ENCODE assay signal across 21 cellular contexts in genomic region chr14:71563754-71564153, GRCh38.
DNase-seq lines count a peak whose midpoint lies in the region; ATAC-seq and TF ChIP-seq lines count a peak whose summit lies in the region.
"Had no signal": no experiment of that assay in that cellular context is flagged by ENCODE, and none has a peak within 500 bp of the region (broad histone marks: within the 10 kb centered on the region; RNA-seq: fewer than 3 reads in every experiment).

No MANE protein-coding gene starts in this region.

- intact Hi-C loops in mammary epithelial cell (cut with micrococcal nuclease): no loop called here
- intact Hi-C loops in MCF 10A (cut with micrococcal nuclease): no loop called here
- intact Hi-C loops in CD8-positive, alpha-beta T cell (cut with DNase I, micrococcal nuclease): no loop called here
- intact Hi-C loops in head of caudate nucleus (cut with DNase I): no loop called here

- no peaks in the 10 kb centered on the region for H3K27me3 Mint-ChIP-seq in MCF 10A (ENCODE audit: insufficient read depth, unreplicated experiment)
- no peaks in the 10 kb centered on the region for H3K27me3 Mint-ChIP-seq in CD8-positive, alpha-beta T cell (ENCODE audit: low read depth)
- H3K27me3 Mint-ChIP-seq: T-cell had no signal

- no peaks in the 10 kb centered on the region for H3K9me3 Mint-ChIP-seq in MCF 10A (ENCODE audit: unreplicated experiment)
- no peaks in the 10 kb centered on the region for H3K9me3 Mint-ChIP-seq in CD8-positive, alpha-beta T cell
- H3K9me3 Mint-ChIP-seq: T-cell had no signal

- H3K27me3 ChIP-seq in mammary epithelial cell (ENCODE audit: insufficient read depth, low read length): no peaks in the 10 kb centered on the region
- no peaks in the 10 kb centered on the region for H3K27me3 ChIP-seq in RWPE2 (ENCODE audit: insufficient read depth, poor library complexity, severe bottlenecking)
- no peaks in the 10 kb centered on the region for H3K27me3 ChIP-seq in smooth muscle cell (ENCODE audit: low read depth)
- no peaks in the 10 kb centered on the region for H3K27me3 ChIP-seq in CD8-positive, alpha-beta T cell (ENCODE audit: insufficient read depth, low read length)
- H3K27me3 ChIP-seq: BLaER1 had no signal

- CTCF ChIA-PET in mammary epithelial cell (lab: Charles Lee; ENCODE audit: low non-redundant PET): no interaction called here
- CTCF ChIA-PET in MCF 10A (lab: Yijun Ruan, JAX): no interaction called here
- CTCF ChIA-PET in CD8-positive, alpha-beta T cell (lab: Charles Lee): interaction anchor here (1.4 kb wide), 1 partner anchor 18 kb away, joined by 4 read pairs; no protein-coding TSS in a partner anchor

- no peaks in the 10 kb centered on the region for H3F3A ChIP-seq in smooth muscle cell (ENCODE audit: low read depth)

- peak; percentile 44 for ATAC-seq in HG02870 (IDR thresholded peaks at IDR 0.05; ENCODE audit: unreplicated experiment)
- ATAC-seq in RWPE2 (ENCODE audit: low read depth): peak; percentile 53; the same call in 1 of the 3 replicates
- no peak for ATAC-seq in HG03439 (IDR thresholded peaks at IDR 0.05; ENCODE audit: unreplicated experiment)
- no peak for ATAC-seq in CD8-positive, alpha-beta T cell
- ATAC-seq: A549, left lobe of liver, mucosa of descending colon, T-cell had no signal

- H3K79me2 ChIP-seq in mammary epithelial cell (ENCODE audit: insufficient read depth, low read length): peaks cover 12% of the 10 kb centered on the region
- peaks cover 61% of the 10 kb centered on the region for H3K79me2 ChIP-seq in smooth muscle cell (ENCODE audit: low read depth)

- peak; percentile 6 for DNase-seq in mammary epithelial cell
- no peak for DNase-seq in MCF 10A (ENCODE audit: unreplicated experiment)
- DNase-seq in RWPE2 (ENCODE audit: low spot score): no peak
- no peak for DNase-seq in smooth muscle cell (lab: John Stamatoyannopoulos, UW; ENCODE audit: unreplicated experiment)
- no peak for DNase-seq in CD8-positive, alpha-beta T cell
- no peak for DNase-seq in head of caudate nucleus
- DNase-seq: activated naive CD4-positive, alpha-beta T cell treated with anti-CD3 and anti-CD28 coated beads, Interleukin-2, amount 50 U/mL, for 16 hours; Kasumi-1; mucosa of descending colon; NCI-H2107; NCI-H526 treated with DMSO at 0.1 percent for 48 hours; retina; Right ventricle myocardium superior; stimulated activated CD8-positive, alpha-beta memory T cell treated with anti-CD3 and anti-CD28 coated beads, Interleukin-4, amount 100 ng/mL, for 48 hours; substantia nigra; T-cell had no signal

- POLR2A ChIA-PET in MCF 10A (lab: Yijun Ruan, JAX): interaction anchor here (0.7 to 1.4 kb wide), 3 partner anchors 9 to 255 kb away, joined by 3 read pairs; no protein-coding TSS in a partner anchor
- POLR2A ChIA-PET in CD8-positive, alpha-beta T cell (lab: Charles Lee): no interaction called here

- H4K20me1 ChIP-seq in mammary epithelial cell (ENCODE audit: insufficient read depth, low read length) (no peaks in the 10 kb centered on the region), smooth muscle cell (ENCODE audit: low read depth) (no peaks in the 10 kb centered on the region)
- H4K20me1 ChIP-seq: BLaER1 had no signal

- no peak overlapping the region for H3K4me3 ChIP-seq in mammary epithelial cell (replicated peaks in 1 of 3; ENCODE audit: insufficient read depth in 1 of 3, low read depth in 2 of 3, low read length in 3 of 3)
- no peak overlapping the region for H3K4me3 ChIP-seq in RWPE2 (ENCODE audit: severe bottlenecking)
- H3K4me3 ChIP-seq in smooth muscle cell: no peak overlapping the region
- no peak overlapping the region for H3K4me3 ChIP-seq in CD8-positive, alpha-beta T cell (ENCODE audit: low read depth, low read length)
- H3K4me3 ChIP-seq: A549, BLaER1, mucosa of descending colon had no signal

- H3K4me1 ChIP-seq in mammary epithelial cell (ENCODE audit: insufficient read depth, low read length) (peaks cover 7% of the 10 kb centered on the region), RWPE2 (ENCODE audit: insufficient read depth, poor library complexity, severe bottlenecking) (peaks cover 10% of the 10 kb centered on the region), smooth muscle cell (ENCODE audit: low read depth) (no peaks in the 10 kb centered on the region)
- peaks cover 7% of the 10 kb centered on the region for H3K4me1 ChIP-seq in CD8-positive, alpha-beta T cell (ENCODE audit: insufficient read depth, low read length)
- H3K4me1 ChIP-seq: A549 had no signal

- H2AFZ ChIP-seq in mammary epithelial cell (ENCODE audit: low read depth, low read length) (no peak overlapping the region), smooth muscle cell (ENCODE audit: low read depth) (no peak overlapping the region)

- H3K27ac Mint-ChIP-seq in MCF 10A (ENCODE audit: low read depth, unreplicated experiment): no peak overlapping the region
- no peak overlapping the region for H3K27ac Mint-ChIP-seq in CD8-positive, alpha-beta T cell
- H3K27ac Mint-ChIP-seq: T-cell had no signal

- H3K9me3 ChIP-seq in mammary epithelial cell (replicated peaks; ENCODE audit: insufficient read depth, low read length): no peaks in the 10 kb centered on the region
- H3K9me3 ChIP-seq in RWPE2 (ENCODE audit: severe bottlenecking): no peaks in the 10 kb centered on the region
- no peaks in the 10 kb centered on the region for H3K9me3 ChIP-seq in smooth muscle cell (replicated peaks; ENCODE audit: low read depth)
- no peaks in the 10 kb centered on the region for H3K9me3 ChIP-seq in CD8-positive, alpha-beta T cell (ENCODE audit: low read length)
- H3K9me3 ChIP-seq: A549, BLaER1, mucosa of descending colon had no signal

- BruUV-seq in mammary epithelial cell (replicated peaks; lab: Mats Ljungman, UMichigan) (no TSS peak), MCF 10A (replicated peaks; lab: Mats Ljungman, UMichigan) (no TSS peak)

- H3K36me3 ChIP-seq in mammary epithelial cell (ENCODE audit: insufficient read depth, low read length): no peaks in the 10 kb centered on the region
- H3K36me3 ChIP-seq in RWPE2 (ENCODE audit: low read depth): no peaks in the 10 kb centered on the region
- no peaks in the 10 kb centered on the region for H3K36me3 ChIP-seq in smooth muscle cell (ENCODE audit: low read depth)
- H3K36me3 ChIP-seq in CD8-positive, alpha-beta T cell (ENCODE audit: insufficient read depth, low read length): no peaks in the 10 kb centered on the region
- H3K36me3 ChIP-seq: BLaER1 had no signal

- WGBS in mammary epithelial cell (ENCODE audit: low coverage, missing lambda C conversion rate): 60% methylated on average over 3 of the region's 3 CpGs
- 57% methylated on average over 3 of the region's 3 CpGs for WGBS in smooth muscle cell (ENCODE audit: low lambda C conversion rate)

- no peak overlapping the region for H3K4me2 ChIP-seq in mammary epithelial cell (ENCODE audit: insufficient read depth, low read depth, low read length)
- no peak overlapping the region for H3K4me2 ChIP-seq in smooth muscle cell
- H3K4me2 ChIP-seq: A549, BLaER1 had no signal

- H3K9ac ChIP-seq in mammary epithelial cell (ENCODE audit: insufficient read depth, low read length) (no peak overlapping the region), smooth muscle cell (ENCODE audit: low read depth) (no peak overlapping the region)
- H3K9ac ChIP-seq: BLaER1 had no signal

- no peak overlapping the region for H3K4me3 Mint-ChIP-seq in MCF 10A (ENCODE audit: unreplicated experiment)
- no peak overlapping the region for H3K4me3 Mint-ChIP-seq in CD8-positive, alpha-beta T cell
- H3K4me3 Mint-ChIP-seq: T-cell had no signal

- H3K4me1 Mint-ChIP-seq in MCF 10A (ENCODE audit: insufficient read depth, unreplicated experiment): peaks cover 6% of the 10 kb centered on the region
- peaks cover 17% of the 10 kb centered on the region for H3K4me1 Mint-ChIP-seq in CD8-positive, alpha-beta T cell (ENCODE audit: low read depth)

- no peak for TF ChIP-seq CTCF in mammary epithelial cell (conservative IDR thresholded peaks at IDR 0.05 in 1 of 2, IDR thresholded peaks at IDR 0.05 in 1 of 2; ENCODE audit: extremely low read depth in 1 of 2, insufficient read depth in 1 of 2, low read depth in 1 of 2, low read length in 2 of 2)
- TF ChIP-seq CTCF in MCF 10A (IDR thresholded peaks at IDR 0.05; ENCODE audit: unreplicated experiment): no peak
- no peak for TF ChIP-seq CTCF in RWPE2 (IDR thresholded peaks at IDR 0.05; ENCODE audit: poor library complexity, severe bottlenecking)
- no peak for TF ChIP-seq CTCF in smooth muscle cell (IDR thresholded peaks at IDR 0.05; ENCODE audit: borderline replicate concordance, insufficient read depth, poor library complexity, severe bottlenecking)
- no peak for TF ChIP-seq CTCF in CD8-positive, alpha-beta T cell (IDR thresholded peaks at IDR 0.05)

- H3K27ac ChIP-seq in mammary epithelial cell (ENCODE audit: insufficient read depth, low read depth, low read length): no peak overlapping the region
- H3K27ac ChIP-seq in RWPE2 (ENCODE audit: poor library complexity, severe bottlenecking): no peak overlapping the region
- H3K27ac ChIP-seq in smooth muscle cell (ENCODE audit: low read depth): peak overlapping the region; percentile 4
- H3K27ac ChIP-seq in CD8-positive, alpha-beta T cell (ENCODE audit: low read depth, low read length): no peak overlapping the region
- H3K27ac ChIP-seq: A549, BLaER1 had no signal

- in situ Hi-C loops in mammary epithelial cell (cut with MboI; ENCODE audit: low sequenced_read_pairs in 2 of 2): no loop called here

- no peaks in the 10 kb centered on the region for H3K36me3 Mint-ChIP-seq in MCF 10A (ENCODE audit: insufficient read depth, unreplicated experiment)
- no peaks in the 10 kb centered on the region for H3K36me3 Mint-ChIP-seq in CD8-positive, alpha-beta T cell

- dilution Hi-C loops in mammary epithelial cell (cut with HindIII; ENCODE audit: low sequenced_read_pairs): no loop called here

Comparison
In these comparisons a context has a peak if more than half of its experiments do, and no peak if none do; other contexts are left out.
1. ATAC-seq: peak in HG02870 (single experiment) and RWPE2 (single experiment); none in HG03439 (single experiment) and CD8-positive, alpha-beta T cell (single experiment).